In genomic region chr22:23255506-23255905, GRCh38 we compare ENCODE assay signal across 29 cellular contexts.
A peak's percentile ranks its signal among the peaks of the same experiment; 100 is the strongest.
DNase-seq lines count a peak whose midpoint lies in the region; ATAC-seq and FAIRE-seq lines count a peak whose summit lies in the region.
"Had no signal": no experiment of that assay in that cellular context is flagged by ENCODE, and none has a peak within 500 bp of the region (broad histone marks: within the 10 kb centered on the region; RNA-seq: fewer than 3 reads in every experiment).

No MANE protein-coding gene starts in this region.

- no peak overlapping the region for H3K4me3 Mint-ChIP-seq in activated CD8-positive, alpha-beta memory T cell treated with anti-CD3 and anti-CD28 coated beads, Interleukin-2, amount 10 ng/mL, durations not matched to agents 7 days and 5 days
- H3K4me3 Mint-ChIP-seq in activated T-helper 1 cell treated with anti-CD3 and anti-CD28 coated beads, Interleukin-12 subunit alpha, Interleukin-12 subunit beta, Interleukin-2, Interleukin-4 antibody, amounts not matched to agents 30 ng/mL and 10 ng/mL and 1 ng/mL, durations not matched to agents 14 hours and 24 hours and 36 hours: no peak overlapping the region
- H3K4me3 Mint-ChIP-seq in immature natural killer cell: no peak overlapping the region
- H3K4me3 Mint-ChIP-seq: activated naive CD4-positive, alpha-beta T cell treated with anti-CD3 and anti-CD28 coated beads, Interleukin-2, amount 10 ng/mL, durations not matched to agents 7 days and 5 days; brain; CD14-positive monocyte; HFFc6; IgD-negative memory B cell; natural killer cell had no signal

- peak; percentile 44 for FAIRE-seq in urothelium cell line (lab: Jason Lieb, UNC)
- FAIRE-seq: A204.1 had no signal

- H3K27ac Mint-ChIP-seq in activated CD8-positive, alpha-beta memory T cell treated with anti-CD3 and anti-CD28 coated beads, Interleukin-2, amount 10 ng/mL, durations not matched to agents 7 days and 5 days: peak overlapping the region; percentile 47
- peak overlapping the region; percentile 29 for H3K27ac Mint-ChIP-seq in activated T-helper 1 cell treated with anti-CD3 and anti-CD28 coated beads, Interleukin-12 subunit alpha, Interleukin-12 subunit beta, Interleukin-2, Interleukin-4 antibody, amounts not matched to agents 30 ng/mL and 10 ng/mL and 1 ng/mL, durations not matched to agents 14 hours and 24 hours and 36 hours
- peak overlapping the region in 5 of 6 donors; percentile 13 to 70 (median 58) for H3K27ac Mint-ChIP-seq in immature natural killer cell
- H3K27ac Mint-ChIP-seq: HFFc6, IgD-negative memory B cell had no signal

- CTCF ChIA-PET in activated CD8-positive, alpha-beta memory T cell treated with anti-CD3 and anti-CD28 coated beads, Interleukin-2, amount 10 ng/mL, durations not matched to agents 7 days and 5 days (lab: Charles Lee): interaction anchor here (1.2 to 1.3 kb wide), 2 partner anchors 12 to 77 kb away, joined by 3 to 6 read pairs; no protein-coding TSS in a partner anchor

- H3K36me3 Mint-ChIP-seq in activated CD8-positive, alpha-beta memory T cell treated with anti-CD3 and anti-CD28 coated beads, Interleukin-2, amount 10 ng/mL, durations not matched to agents 7 days and 5 days: no peaks in the 10 kb centered on the region
- peaks cover 13% of the 10 kb centered on the region for H3K36me3 Mint-ChIP-seq in activated T-helper 1 cell treated with anti-CD3 and anti-CD28 coated beads, Interleukin-12 subunit alpha, Interleukin-12 subunit beta, Interleukin-2, Interleukin-4 antibody, amounts not matched to agents 30 ng/mL and 10 ng/mL and 1 ng/mL, durations not matched to agents 14 hours and 24 hours and 36 hours (ENCODE audit: low read depth)
- H3K36me3 Mint-ChIP-seq in immature natural killer cell: peaks cover 0 to 8% (median 3%) of the 10 kb centered on the region in 3 donors
- H3K36me3 Mint-ChIP-seq: natural killer cell had no signal

- no peaks in the 10 kb centered on the region for H3K9me3 Mint-ChIP-seq in activated CD8-positive, alpha-beta memory T cell treated with anti-CD3 and anti-CD28 coated beads, Interleukin-2, amount 10 ng/mL, durations not matched to agents 7 days and 5 days (ENCODE audit: low read depth)
- no peaks in the 10 kb centered on the region for H3K9me3 Mint-ChIP-seq in activated T-helper 1 cell treated with anti-CD3 and anti-CD28 coated beads, Interleukin-12 subunit alpha, Interleukin-12 subunit beta, Interleukin-2, Interleukin-4 antibody, amounts not matched to agents 30 ng/mL and 10 ng/mL and 1 ng/mL, durations not matched to agents 14 hours and 24 hours and 36 hours
- no peaks in the 10 kb centered on the region for H3K9me3 Mint-ChIP-seq in immature natural killer cell
- H3K9me3 Mint-ChIP-seq: activated naive CD4-positive, alpha-beta T cell treated with anti-CD3 and anti-CD28 coated beads, Interleukin-2, amount 10 ng/mL, durations not matched to agents 7 days and 5 days; brain; CD14-positive monocyte; HFFc6; IgD-negative memory B cell; natural killer cell had no signal

- intact Hi-C loops in activated T-helper 1 cell treated with anti-CD3 and anti-CD28 coated beads, Interleukin-12 subunit alpha, Interleukin-12 subunit beta, Interleukin-2, Interleukin-4 antibody, amounts not matched to agents 30 ng/mL and 10 ng/mL and 1 ng/mL, durations not matched to agents 14 hours and 24 hours and 36 hours (cut with micrococcal nuclease): no loop called here

- no peak for DNase-seq in activated CD8-positive, alpha-beta memory T cell treated with anti-CD3 and anti-CD28 coated beads, Interleukin-2, amount 10 ng/mL, durations not matched to agents 7 days and 5 days
- DNase-seq in activated CD8-positive, alpha-beta memory T cell treated with anti-CD3 and anti-CD28 coated beads for 24 hours: no peak
- no peak for DNase-seq in activated T-helper 1 cell treated with anti-CD3 and anti-CD28 coated beads, Interleukin-12 subunit alpha, Interleukin-12 subunit beta, Interleukin-2, Interleukin-4 antibody, amounts not matched to agents 30 ng/mL and 10 ng/mL and 1 ng/mL, durations not matched to agents 14 hours and 24 hours and 36 hours (ENCODE audit: low spot score)
- DNase-seq in immature natural killer cell (no peak), urothelium cell line (ENCODE audit: low spot score) (no peak), dedifferentiated amniotic fluid mesenchymal stem cell (ENCODE audit: extremely low spot score) (no peak), islet precursor cell (no peak)
- DNase-seq: activated CD4-positive, alpha-beta T cell treated with anti-CD3 and anti-CD28 coated beads for 48 hours; activated naive CD4-positive, alpha-beta T cell treated with anti-CD3 and anti-CD28 coated beads, Interleukin-2, amount 10 ng/mL, durations not matched to agents 7 days and 5 days; Calu3; DMS79; GDM1; HFFc6; left cardiac atrium; mucosa of descending colon; natural killer cell; NCI-H1105 treated with DMSO at 0.1 percent for 48 hours; NCI-H2029; NCI-H524 treated with DMSO at 0.1 percent for 48 hours; occipital lobe; Peyer's patch; SHP77 treated with DMSO at 0.1 percent for 48 hours; stimulated activated CD4-positive, alpha-beta T cell treated with anti-CD3 and anti-CD28 coated beads, Interleukin-4, amount 100 ng/mL, for 1 hour; substantia nigra had no signal

- peaks cover 3% of the 10 kb centered on the region for H3K4me1 Mint-ChIP-seq in activated CD8-positive, alpha-beta memory T cell treated with anti-CD3 and anti-CD28 coated beads, Interleukin-2, amount 10 ng/mL, durations not matched to agents 7 days and 5 days
- H3K4me1 Mint-ChIP-seq in activated T-helper 1 cell treated with anti-CD3 and anti-CD28 coated beads, Interleukin-12 subunit alpha, Interleukin-12 subunit beta, Interleukin-2, Interleukin-4 antibody, amounts not matched to agents 30 ng/mL and 10 ng/mL and 1 ng/mL, durations not matched to agents 14 hours and 24 hours and 36 hours (ENCODE audit: low read depth): peaks cover 22% of the 10 kb centered on the region
- peaks cover 36 to 38% of the 10 kb centered on the region in 2 donors for H3K4me1 Mint-ChIP-seq in immature natural killer cell

- no peak for ATAC-seq in activated CD8-positive, alpha-beta memory T cell treated with anti-CD3 and anti-CD28 coated beads, Interleukin-2, amount 10 ng/mL, durations not matched to agents 7 days and 5 days
- ATAC-seq in GM21619 (IDR thresholded peaks at IDR 0.05; ENCODE audit: unreplicated experiment): no peak
- ATAC-seq: left cardiac atrium, mucosa of descending colon, natural killer cell had no signal

- H3K27me3 Mint-ChIP-seq in activated CD8-positive, alpha-beta memory T cell treated with anti-CD3 and anti-CD28 coated beads, Interleukin-2, amount 10 ng/mL, durations not matched to agents 7 days and 5 days: no peaks in the 10 kb centered on the region
- no peaks in the 10 kb centered on the region for H3K27me3 Mint-ChIP-seq in activated T-helper 1 cell treated with anti-CD3 and anti-CD28 coated beads, Interleukin-12 subunit alpha, Interleukin-12 subunit beta, Interleukin-2, Interleukin-4 antibody, amounts not matched to agents 30 ng/mL and 10 ng/mL and 1 ng/mL, durations not matched to agents 14 hours and 24 hours and 36 hours (ENCODE audit: insufficient read depth)
- peaks cover 0 to 6% (median 1%) of the 10 kb centered on the region in 3 donors for H3K27me3 Mint-ChIP-seq in immature natural killer cell (ENCODE audit: low read depth in 3 of 3)
- H3K27me3 Mint-ChIP-seq: activated naive CD4-positive, alpha-beta T cell treated with anti-CD3 and anti-CD28 coated beads, Interleukin-2, amount 10 ng/mL, durations not matched to agents 7 days and 5 days; brain; IgD-negative memory B cell had no signal
